In the genomic region with DNA sequence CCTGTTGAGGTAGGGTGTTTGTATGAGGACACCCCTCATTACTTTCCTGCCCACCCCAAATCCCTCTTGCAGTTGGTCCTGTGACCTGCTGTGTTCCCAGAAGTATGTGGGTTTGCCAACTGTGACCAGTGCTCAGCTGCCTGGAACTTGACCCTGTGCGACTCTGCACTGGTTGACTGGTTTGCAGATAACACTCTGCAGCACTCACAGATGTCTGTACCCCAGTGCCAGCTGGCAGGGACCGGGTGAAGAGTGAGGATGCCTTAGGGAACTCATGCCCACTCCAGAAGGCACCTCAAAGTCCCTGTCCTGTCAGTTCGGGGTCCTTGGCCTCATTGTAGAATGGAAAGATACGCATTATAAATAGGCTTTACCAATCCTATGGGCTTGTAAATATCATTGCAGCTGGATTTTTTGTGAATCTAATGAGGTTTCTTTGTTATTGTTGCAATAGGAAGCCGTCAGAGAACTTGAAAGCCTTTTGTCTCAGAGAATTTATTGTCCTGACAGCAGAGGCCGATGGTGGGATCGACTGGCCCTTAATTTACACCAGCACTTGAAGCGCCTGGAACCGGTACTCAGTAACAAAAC, we compare ENCODE assay signal across 10 cellular contexts. TPM values are rescaled to one million over a fixed set of nuclear protein-coding genes. Genes with fewer than 3 reads are reported as not detected.
DNase-seq lines count a peak whose midpoint lies in the region; ATAC-seq and TF ChIP-seq lines count a peak whose summit lies in the region.
"Had no signal": no experiment of that assay in that cellular context is flagged by ENCODE, and none has a peak within 500 bp of the region (broad histone marks: within the 10 kb centered on the region; RNA-seq: fewer than 3 reads in every experiment).

No MANE protein-coding gene starts in this region.

- DNase-seq in Ammon's horn (ENCODE audit: low spot score), result peak; percentile 84
- DNase-seq in SJSA1 (ENCODE audit: low read depth in 1 of 2, low spot score in 2 of 2), result no peak
- no peak for DNase-seq in right atrium auricular region (ENCODE audit: low spot score)
- peak; percentile 62 for DNase-seq in neural progenitor cell (ENCODE audit: low spot score)
- no peak for DNase-seq in cerebellar nuclear complex (lab: John Stamatoyannopoulos, UW)
- no peak for DNase-seq in NCI-H1417 treated with DMSO at 0.1 percent for 48 hours (lab: John Stamatoyannopoulos, UW)
- no peak for DNase-seq in islet precursor cell
- DNase-seq: NCI-H1105 treated with DMSO at 0.1 percent for 48 hours had no signal

- H3K4me2 ChIP-seq in neural progenitor cell, result peak overlapping the region; percentile 64

- peaks cover 33% of the 10 kb centered on the region for H3F3A ChIP-seq in neural progenitor cell (ENCODE audit: low read depth)

- H3K36me3 ChIP-seq in SJSA1, result peaks cover 85% of the 10 kb centered on the region
- H3K36me3 ChIP-seq in right atrium auricular region, result peaks cover 47% of the 10 kb centered on the region
- H3K36me3 ChIP-seq in neural progenitor cell, result no peaks in the 10 kb centered on the region

- H3K9me3 ChIP-seq in SJSA1 (replicated peaks) (no peaks in the 10 kb centered on the region), right atrium auricular region (no peaks in the 10 kb centered on the region), neural progenitor cell (ENCODE audit: low read depth) (no peaks in the 10 kb centered on the region)

- no peaks in the 10 kb centered on the region for H3K79me2 ChIP-seq in neural progenitor cell (ENCODE audit: low read depth)

- peak overlapping the region; percentile 98 for H3K27ac Mint-ChIP-seq in neural progenitor cell

- H3K4me3 ChIP-seq in SJSA1 (no peak overlapping the region), right atrium auricular region (no peak overlapping the region), neural progenitor cell (peak overlapping the region; percentile 5)

- H3K27me3 Mint-ChIP-seq in neural progenitor cell (ENCODE audit: insufficient read depth, low read depth), result no peaks in the 10 kb centered on the region

- H3K36me3 Mint-ChIP-seq in neural progenitor cell, result peaks cover 37% of the 10 kb centered on the region

- no peaks in the 10 kb centered on the region for H3K9me3 Mint-ChIP-seq in neural progenitor cell

- no peak for ATAC-seq in GM21526 (IDR thresholded peaks at IDR 0.05; ENCODE audit: low FRiP score, unreplicated experiment)

- H2AFZ ChIP-seq in neural progenitor cell (replicated peaks), result no peak overlapping the region

- peaks cover 27% of the 10 kb centered on the region for H3K4me1 Mint-ChIP-seq in neural progenitor cell

- H3K4me3 Mint-ChIP-seq in neural progenitor cell, result no peak overlapping the region

- H3K27me3 ChIP-seq in SJSA1 (replicated peaks) (no peaks in the 10 kb centered on the region), right atrium auricular region (no peaks in the 10 kb centered on the region), neural progenitor cell (no peaks in the 10 kb centered on the region)

- TF ChIP-seq CTCF in right atrium auricular region (IDR thresholded peaks at IDR 0.05), result no peak
- TF ChIP-seq CTCF in neural progenitor cell (IDR thresholded peaks at IDR 0.05), result no peak

- no peak overlapping the region for H3K9ac ChIP-seq in neural progenitor cell

- H3K27ac ChIP-seq in SJSA1, result peak overlapping the region; percentile 61
- H3K27ac ChIP-seq in right atrium auricular region, result peak overlapping the region; percentile 73 to 78
- H3K27ac ChIP-seq in neural progenitor cell, result peak overlapping the region; percentile 93
- H3K27ac ChIP-seq: HL-60 had no signal

- peaks cover 5% of the 10 kb centered on the region for H4K20me1 ChIP-seq in neural progenitor cell (ENCODE audit: low read depth)

- peaks cover 50% of the 10 kb centered on the region for H3K4me1 ChIP-seq in SJSA1 (replicated peaks)
- H3K4me1 ChIP-seq in right atrium auricular region, result peaks cover 0 to 28% of the 10 kb centered on the region in 2 donors
- H3K4me1 ChIP-seq in neural progenitor cell, result peaks cover 28% of the 10 kb centered on the region

RNA-seq across cellular contexts. Expression of gene FAN1, which starts 18.2 kb away (rescaled TPM):
- total RNA-seq in SJSA1 (2014; rRNA removed; shearing (Covaris generic)), result 10.1 and 10.9 TPM in 2 replicates
- total RNA-seq in right atrium auricular region, result 10 to 100 TPM in 1 of 2 donors, 1 to 10 TPM in 1; 8.7 to 17.3 TPM
- 32.0 and 35.3 TPM in 2 replicates for total RNA-seq in neural progenitor cell (ENCODE audit: low replicate concordance)

Comparison
In these comparisons a context has a peak if more than half of its experiments do, and no peak if none do; other contexts are left out.
1. DNase-seq: peak in Ammon's horn (single experiment) and neural progenitor cell (single experiment); none in SJSA1 (0 of 2), right atrium auricular region (single experiment), cerebellar nuclear complex (0 of 2), NCI-H1417 treated with DMSO at 0.1 percent for 48 hours (single experiment) and islet precursor cell (single experiment).
2. Peak in every context shown above with its lines, with median percentiles within 50 percentile points of each other: H3K27ac ChIP-seq.